In genomic region chr11:18384157-18384641, GRCh38 we compare ENCODE assay signal across 8 cellular contexts.
DNase-seq lines count a peak whose midpoint lies in the region; ATAC-seq and TF ChIP-seq lines count a peak whose summit lies in the region.

No MANE protein-coding gene starts in this region.

- DNase-seq in HK-2 (ENCODE audit: unreplicated experiment) = peak; percentile 56
- DNase-seq in UCSD-AML1 (lab: John Stamatoyannopoulos, UW; ENCODE audit: unreplicated experiment) = peak; percentile 66
- peak; percentile 94 for DNase-seq in fibroblast of gingiva (ENCODE audit: low read depth)
- no peak for DNase-seq in NCI-H1092 (lab: John Stamatoyannopoulos, UW)
- DNase-seq in central memory CD4-positive, alpha-beta T cell = no peak

- no peaks in the 10 kb centered on the region for H3K79me2 ChIP-seq in DOHH2 (ENCODE audit: control insufficient read depth, low read length)

- H3K4me3 ChIP-seq in DOHH2 (ENCODE audit: low read length) (no peak overlapping the region), neuron (ENCODE audit: low read length) (no peak overlapping the region)

- H3K27me3 ChIP-seq in DOHH2 (ENCODE audit: control insufficient read depth, low read length) (no peaks in the 10 kb centered on the region), neuron (ENCODE audit: insufficient read depth, low read length) (no peaks in the 10 kb centered on the region)

- no peak for TF ChIP-seq CTCF in DOHH2 (IDR thresholded peaks at IDR 0.05; ENCODE audit: low read depth, low read length, poor library complexity, severe bottlenecking)

- no peaks in the 10 kb centered on the region for H4K20me1 ChIP-seq in DOHH2 (ENCODE audit: control insufficient read depth, insufficient read depth, low read depth, low read length)

- H3K4me2 ChIP-seq in DOHH2 (ENCODE audit: low read length) = peak overlapping the region; percentile 36

- H3K36me3 ChIP-seq in DOHH2 (ENCODE audit: control insufficient read depth, low read length) = no peaks in the 10 kb centered on the region
- H3K36me3 ChIP-seq in neuron (ENCODE audit: insufficient read depth, low read length) = no peaks in the 10 kb centered on the region

- H2AFZ ChIP-seq in neuron (ENCODE audit: low read depth, low read length) = peak overlapping the region; percentile 53

- H3K9me2 ChIP-seq in DOHH2 (replicated peaks; ENCODE audit: control insufficient read depth, low read length) = no peaks in the 10 kb centered on the region

- peak; percentile 68 for ATAC-seq in GM21367 (IDR thresholded peaks at IDR 0.05; ENCODE audit: unreplicated experiment)

- H3K27ac ChIP-seq in DOHH2 (ENCODE audit: low read depth, low read length) = peak overlapping the region; percentile 6; the same call in 1 of the 2 replicates

- peaks cover 21% of the 10 kb centered on the region for H3K4me1 ChIP-seq in DOHH2 (ENCODE audit: control insufficient read depth, low read length)
- H3K4me1 ChIP-seq in neuron (ENCODE audit: insufficient read depth, low read length) = peaks cover 15% of the 10 kb centered on the region

- no peaks in the 10 kb centered on the region for H3K9me3 ChIP-seq in DOHH2 (ENCODE audit: control insufficient read depth, insufficient read depth, low read length)
- H3K9me3 ChIP-seq in neuron (ENCODE audit: low read length) = no peaks in the 10 kb centered on the region

- H3F3A ChIP-seq in DOHH2 (ENCODE audit: control insufficient read depth, insufficient read depth) = no peaks in the 10 kb centered on the region

Comparison
In these comparisons a context has a peak if more than half of its experiments do, and no peak if none do; other contexts are left out.
1. DNase-seq: peak in HK-2 (single experiment), UCSD-AML1 (single experiment) and fibroblast of gingiva (single experiment); none in NCI-H1092 (single experiment) and central memory CD4-positive, alpha-beta T cell (single experiment).